In genomic region chr1:13775916-13776315, GRCh38 we compare ENCODE assay signal across 24 cellular contexts.
"Had no signal": no experiment of that assay in that cellular context is flagged by ENCODE, and none has a peak within 500 bp of the region (broad histone marks: within the 10 kb centered on the region; RNA-seq: fewer than 3 reads in every experiment).

No MANE protein-coding gene starts in this region.

- ATAC-seq: activated CD8-positive, alpha-beta memory T cell treated with anti-CD3 and anti-CD28 coated beads, Interleukin-2, amount 10 ng/mL, durations not matched to agents 7 days and 5 days; Right ventricle myocardium inferior; T-cell had no signal

- H3K4me3 ChIP-seq: MG63, SK-N-MC had no signal

- H3K9me3 ChIP-seq: MG63 had no signal

- H3K27me3 ChIP-seq: MG63 had no signal

- DNase-seq: activated B cell treated with CpG ODN at 0.5 μM for 24 hours; activated CD4-positive, alpha-beta T cell treated with anti-CD3 and anti-CD28 coated beads for 1 hour; activated CD4-positive, alpha-beta T cell treated with anti-CD3 and anti-CD28 coated beads, Interleukin-2, amount 10 ng/mL, durations not matched to agents 24 days and 14 days; activated CD4-positive, alpha-beta T cell treated with anti-CD3 and anti-CD28 coated beads, Interleukin-2, amount 50 U/mL, for 48 hours; activated CD8-positive, alpha-beta memory T cell treated with anti-CD3 and anti-CD28 coated beads, Interleukin-2, amount 10 ng/mL, durations not matched to agents 7 days and 5 days; activated effector memory CD4-positive, alpha-beta T cell treated with Interleukin-2 at 50 U/mL for 16 hours; activated naive CD4-positive, alpha-beta T cell; activated T-cell treated with anti-CD3 and anti-CD28 coated beads, Interleukin-2, amount 50 U/mL, for 24 hours; amygdala; MG63; NCI-H1105; NCI-H1436; NCI-H1694 treated with DMSO at 0.1 percent for 48 hours; NCI-H2029 treated with DMSO at 0.1 percent for 48 hours; NCI-H345; NCI-H510A; NCI-H526 treated with DMSO at 0.1 percent for 48 hours; NCI-H82; RPMI8226; T-cell; T-helper 2 cell; T1000 had no signal

- H3K27ac ChIP-seq: SK-N-MC had no signal
